1 cellular context compared by ENCODE assay signal in genomic region chr17:63930951-63931575, GRCh38.
TF ChIP-seq lines count a peak whose summit lies in the region.

No MANE protein-coding gene starts in this region.

TF ChIP-seq in HCT116, 20 proteins besides CTCF, POLR2A, EP300 and RAD21 (continued from another document):
- TF ChIP-seq EZH2phosphoT487 (IDR thresholded peaks at IDR 0.05; ENCODE audit: borderline replicate concordance) = no peak
- no peak for TF ChIP-seq ZNF274 (IDR thresholded peaks at IDR 0.05; ENCODE audit: low read depth, low read length)
- TF ChIP-seq POLR2AphosphoS5 (IDR thresholded peaks at IDR 0.05; ENCODE audit: low read depth, low read length) = no peak
- TF ChIP-seq SP1 (IDR thresholded peaks at IDR 0.05; ENCODE audit: low read depth) = no peak
- TF ChIP-seq TCF7L2 (IDR thresholded peaks at IDR 0.05; ENCODE audit: borderline replicate concordance, extremely low read depth, insufficient read depth, insufficient read length) = no peak
- TF ChIP-seq MAX (IDR thresholded peaks at IDR 0.05) = no peak
- no peak for TF ChIP-seq JUND (IDR thresholded peaks at IDR 0.05)
- no peak for TF ChIP-seq YY1 (IDR thresholded peaks at IDR 0.05; ENCODE audit: extremely low read depth, insufficient replicate concordance, low read depth, low read length)
- no peak for TF ChIP-seq EGR1 (IDR thresholded peaks at IDR 0.05; ENCODE audit: low read depth)
- no peak for TF ChIP-seq ATF3 (IDR thresholded peaks at IDR 0.05)
